ENCODE assay signal across 13 cellular contexts in the genomic region with DNA sequence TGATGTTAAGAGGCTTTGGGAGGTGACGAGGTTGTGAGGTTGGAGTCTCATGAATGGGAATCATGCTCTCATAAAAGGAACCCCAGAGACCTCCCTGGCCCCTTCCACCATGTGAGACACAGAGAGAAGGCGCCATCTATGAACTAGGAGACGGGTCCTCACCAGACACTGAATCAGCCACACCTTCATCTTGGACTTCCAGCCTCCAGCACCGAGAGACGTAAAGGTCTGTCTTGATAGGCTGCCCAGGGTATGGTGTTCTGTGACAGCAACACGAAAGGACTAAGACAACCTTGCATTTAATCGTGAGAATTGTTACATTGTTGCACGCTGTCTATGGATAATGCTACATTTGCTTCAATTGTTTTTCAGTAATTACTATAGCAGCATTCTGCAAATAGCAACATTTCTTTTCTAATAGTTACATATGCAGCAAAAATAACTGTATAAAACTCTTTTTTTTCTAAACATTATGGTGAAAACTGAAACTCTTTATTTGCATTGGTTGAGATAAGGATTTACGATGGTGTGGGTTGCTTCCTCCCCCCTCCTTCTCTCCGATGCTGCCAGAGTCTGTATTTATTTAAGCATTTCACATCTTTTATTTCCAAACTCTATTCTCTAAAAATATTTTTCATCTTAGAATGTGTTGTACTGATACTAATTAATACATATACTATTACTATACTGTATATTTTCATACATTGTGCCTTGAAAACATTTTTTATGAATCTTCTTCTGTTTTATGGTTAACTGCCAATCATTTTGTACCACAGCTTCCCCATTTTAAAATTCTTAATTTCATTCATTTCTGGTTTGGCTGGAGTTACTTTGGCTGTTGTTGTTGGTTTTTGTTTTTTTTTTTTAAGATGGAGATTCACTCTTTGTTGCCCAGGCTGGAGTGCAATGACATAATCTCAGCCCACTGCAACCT. TPM values are rescaled to one million over a fixed set of nuclear protein-coding genes. Genes with fewer than 3 reads are reported as not detected.
A peak's percentile ranks its signal among the peaks of the same experiment; 100 is the strongest.
DNase-seq lines count a peak whose midpoint lies in the region; ATAC-seq and TF ChIP-seq lines count a peak whose summit lies in the region.
"Had no signal": no experiment of that assay in that cellular context is flagged by ENCODE, and none has a peak within 500 bp of the region (broad histone marks: within the 10 kb centered on the region; RNA-seq: fewer than 3 reads in every experiment).

No MANE protein-coding gene starts in this region.

- no peaks in the 10 kb centered on the region for H3K36me3 Mint-ChIP-seq in activated CD4-positive, alpha-beta T cell treated with anti-CD3 and anti-CD28 coated beads, Interleukin-2, amount 10 ng/mL, durations not matched to agents 24 days and 14 days (ENCODE audit: low read depth)
- H3K36me3 Mint-ChIP-seq: neural progenitor cell had no signal

- H3K27ac Mint-ChIP-seq in activated CD4-positive, alpha-beta T cell treated with anti-CD3 and anti-CD28 coated beads, Interleukin-2, amount 10 ng/mL, durations not matched to agents 24 days and 14 days = no peak overlapping the region
- H3K27ac Mint-ChIP-seq: neural progenitor cell had no signal

- WGBS in smooth muscle cell (ENCODE audit: low lambda C conversion rate) = 73% methylated on average over 10 of the region's 10 CpGs

- intact Hi-C loops in activated CD4-positive, alpha-beta T cell treated with anti-CD3 and anti-CD28 coated beads, Interleukin-2, amount 10 ng/mL, durations not matched to agents 24 days and 14 days (cut with micrococcal nuclease) = no loop called here

- H3K9me3 Mint-ChIP-seq in activated CD4-positive, alpha-beta T cell treated with anti-CD3 and anti-CD28 coated beads, Interleukin-2, amount 10 ng/mL, durations not matched to agents 24 days and 14 days = no peaks in the 10 kb centered on the region
- H3K9me3 Mint-ChIP-seq: neural progenitor cell had no signal

- no peak overlapping the region for H3K4me3 Mint-ChIP-seq in activated CD4-positive, alpha-beta T cell treated with anti-CD3 and anti-CD28 coated beads, Interleukin-2, amount 10 ng/mL, durations not matched to agents 24 days and 14 days

- H3K9ac ChIP-seq in smooth muscle cell (ENCODE audit: low read depth) = no peak overlapping the region
- H3K9ac ChIP-seq: neural progenitor cell had no signal

- no peaks in the 10 kb centered on the region for H3K79me2 ChIP-seq in smooth muscle cell (ENCODE audit: low read depth)

- DNase-seq in activated CD4-positive, alpha-beta T cell treated with anti-CD3 and anti-CD28 coated beads, Interleukin-2, amount 10 ng/mL, durations not matched to agents 24 days and 14 days = peak; percentile 51
- no peak for DNase-seq in activated CD4-positive, alpha-beta T cell treated with anti-CD3 and anti-CD28 coated beads for 1 hour
- DNase-seq in RWPE2 (ENCODE audit: low spot score) (peak; percentile 17), smooth muscle cell (lab: John Stamatoyannopoulos, UW; ENCODE audit: unreplicated experiment) (no peak), brain microvascular endothelial cell (no peak)
- DNase-seq in stimulated activated naive CD8-positive, alpha-beta T cell treated with anti-CD3 and anti-CD28 coated beads, Interleukin-15, Interleukin-2, amounts not matched to agents 100 U/mL and 50 U/mL, for 24 hours = peak; percentile 2
- DNase-seq: kidney; stimulated activated naive CD4-positive, alpha-beta T cell treated with Interleukin-2 at 50 U/mL for 16 hours; T-helper 9 cell had no signal

- in situ Hi-C loops in brain microvascular endothelial cell (cut with HindIII; ENCODE audit: low pct_ligation_motif_present, low sequenced_read_pairs) = no loop called here

- H3K4me2 ChIP-seq in smooth muscle cell = no peak overlapping the region
- H3K4me2 ChIP-seq: neural progenitor cell had no signal

- H3K27me3 ChIP-seq in RWPE2 (ENCODE audit: insufficient read depth, poor library complexity, severe bottlenecking) = peaks cover 4% of the 10 kb centered on the region
- H3K27me3 ChIP-seq in smooth muscle cell (ENCODE audit: low read depth) = no peaks in the 10 kb centered on the region
- no peaks in the 10 kb centered on the region for H3K27me3 ChIP-seq in brain microvascular endothelial cell (replicated peaks)
- H3K27me3 ChIP-seq: neural progenitor cell had no signal

- ATAC-seq in HG03103 (IDR thresholded peaks at IDR 0.05; ENCODE audit: low read depth, unreplicated experiment) = peak; percentile 65
- no peak for ATAC-seq in RWPE2 (ENCODE audit: low read depth)
- ATAC-seq in stimulated activated naive CD8-positive, alpha-beta T cell treated with anti-CD3 and anti-CD28 coated beads, Interleukin-15, Interleukin-2, amounts not matched to agents 100 U/mL and 50 U/mL, for 24 hours = no peak
- ATAC-seq in GM19328 (IDR thresholded peaks at IDR 0.05; ENCODE audit: unreplicated experiment) = no peak

- H4K20me1 ChIP-seq in smooth muscle cell (ENCODE audit: low read depth) = no peaks in the 10 kb centered on the region

- H3K9me3 ChIP-seq in RWPE2 (ENCODE audit: severe bottlenecking) (peaks cover 9% of the 10 kb centered on the region), smooth muscle cell (replicated peaks; ENCODE audit: low read depth) (no peaks in the 10 kb centered on the region)

- no peaks in the 10 kb centered on the region for H3K4me1 ChIP-seq in RWPE2 (ENCODE audit: insufficient read depth, poor library complexity, severe bottlenecking)
- no peaks in the 10 kb centered on the region for H3K4me1 ChIP-seq in smooth muscle cell (ENCODE audit: low read depth)
- H3K4me1 ChIP-seq: neural progenitor cell had no signal

- H3K27ac ChIP-seq in RWPE2 (ENCODE audit: poor library complexity, severe bottlenecking) = no peak overlapping the region
- no peak overlapping the region for H3K27ac ChIP-seq in smooth muscle cell (ENCODE audit: low read depth)
- H3K27ac ChIP-seq in brain microvascular endothelial cell = no peak overlapping the region
- H3K27ac ChIP-seq: neural progenitor cell had no signal

- peaks cover 6% of the 10 kb centered on the region for H3K27me3 Mint-ChIP-seq in activated CD4-positive, alpha-beta T cell treated with anti-CD3 and anti-CD28 coated beads, Interleukin-2, amount 10 ng/mL, durations not matched to agents 24 days and 14 days

- no peaks in the 10 kb centered on the region for H3F3A ChIP-seq in smooth muscle cell (ENCODE audit: low read depth)

- H3K4me1 Mint-ChIP-seq in activated CD4-positive, alpha-beta T cell treated with anti-CD3 and anti-CD28 coated beads, Interleukin-2, amount 10 ng/mL, durations not matched to agents 24 days and 14 days = peaks cover 20% of the 10 kb centered on the region
- H3K4me1 Mint-ChIP-seq: neural progenitor cell had no signal

- no peak overlapping the region for H2AFZ ChIP-seq in smooth muscle cell (ENCODE audit: low read depth)
- H2AFZ ChIP-seq: neural progenitor cell had no signal

- H3K36me3 ChIP-seq in RWPE2 (ENCODE audit: low read depth) = no peaks in the 10 kb centered on the region
- no peaks in the 10 kb centered on the region for H3K36me3 ChIP-seq in smooth muscle cell (ENCODE audit: low read depth)
- no peaks in the 10 kb centered on the region for H3K36me3 ChIP-seq in brain microvascular endothelial cell (replicated peaks)
- H3K36me3 ChIP-seq: neural progenitor cell had no signal

- TF ChIP-seq CTCF in RWPE2 (IDR thresholded peaks at IDR 0.05; ENCODE audit: poor library complexity, severe bottlenecking) (no peak), smooth muscle cell (IDR thresholded peaks at IDR 0.05; ENCODE audit: borderline replicate concordance, insufficient read depth, poor library complexity, severe bottlenecking) (no peak), brain microvascular endothelial cell (IDR thresholded peaks at IDR 0.05; ENCODE audit: low read depth, low read length, missing control alignments) (no peak)

- no peak overlapping the region for H3K4me3 ChIP-seq in RWPE2 (ENCODE audit: severe bottlenecking)
- no peak overlapping the region for H3K4me3 ChIP-seq in smooth muscle cell
- no peak overlapping the region for H3K4me3 ChIP-seq in brain microvascular endothelial cell (ENCODE audit: low read depth, low read length)
- H3K4me3 ChIP-seq: neural progenitor cell had no signal

RNA-seq across cellular contexts. Expression of a gene that starts 26.4 kb away (rescaled TPM):
- total RNA-seq in activated CD4-positive, alpha-beta T cell treated with anti-CD3 and anti-CD28 coated beads, Interleukin-2, amount 10 ng/mL, durations not matched to agents 24 days and 14 days = 59.6 and 62.0 TPM in 2 replicates
- 21.8 and 31.9 TPM in 2 replicates for total RNA-seq in smooth muscle cell
- polyA plus RNA-seq in smooth muscle cell = 49.8 and 58.5 TPM in 2 replicates

RNA-seq across cellular contexts. Expression of a gene that starts 28.0 kb away (rescaled TPM):
- 19.1 and 19.5 TPM in 2 replicates for total RNA-seq in activated CD4-positive, alpha-beta T cell treated with anti-CD3 and anti-CD28 coated beads, Interleukin-2, amount 10 ng/mL, durations not matched to agents 24 days and 14 days
- not detected in 2 replicates for total RNA-seq in smooth muscle cell
- polyA plus RNA-seq in smooth muscle cell = 0.04 TPM in 1 of 2 replicates, not detected in the other

RNA-seq across cellular contexts. Expression of a gene that starts 49.8 kb away (rescaled TPM):
- total RNA-seq in activated CD4-positive, alpha-beta T cell treated with anti-CD3 and anti-CD28 coated beads, Interleukin-2, amount 10 ng/mL, durations not matched to agents 24 days and 14 days = 0.21 TPM in 1 of 2 replicates, not detected in the other
- total RNA-seq in smooth muscle cell = not detected in 2 replicates
- 0.41 and 0.71 TPM in 2 replicates for polyA plus RNA-seq in smooth muscle cell
- total RNA-seq: M059J had no signal

Comparison
In these comparisons a context has a peak if more than half of its experiments do, and no peak if none do; other contexts are left out.
1. DNase-seq: peak in activated CD4-positive, alpha-beta T cell treated with anti-CD3 and anti-CD28 coated beads, Interleukin-2, amount 10 ng/mL, durations not matched to agents 24 days and 14 days (single experiment), RWPE2 (single experiment) and stimulated activated naive CD8-positive, alpha-beta T cell treated with anti-CD3 and anti-CD28 coated beads, Interleukin-15, Interleukin-2, amounts not matched to agents 100 U/mL and 50 U/mL, for 24 hours (single experiment); none in activated CD4-positive, alpha-beta T cell treated with anti-CD3 and anti-CD28 coated beads for 1 hour (single experiment), smooth muscle cell (single experiment) and brain microvascular endothelial cell (single experiment).
2. RNA of a gene that starts 28.0 kb away (total RNA-seq): 19.1 to 19.5 TPM in activated CD4-positive, alpha-beta T cell treated with anti-CD3 and anti-CD28 coated beads, Interleukin-2, amount 10 ng/mL, durations not matched to agents 24 days and 14 days; not detected in smooth muscle cell; every median in the first group is over 10 times any median in the second.